In the genomic region with DNA sequence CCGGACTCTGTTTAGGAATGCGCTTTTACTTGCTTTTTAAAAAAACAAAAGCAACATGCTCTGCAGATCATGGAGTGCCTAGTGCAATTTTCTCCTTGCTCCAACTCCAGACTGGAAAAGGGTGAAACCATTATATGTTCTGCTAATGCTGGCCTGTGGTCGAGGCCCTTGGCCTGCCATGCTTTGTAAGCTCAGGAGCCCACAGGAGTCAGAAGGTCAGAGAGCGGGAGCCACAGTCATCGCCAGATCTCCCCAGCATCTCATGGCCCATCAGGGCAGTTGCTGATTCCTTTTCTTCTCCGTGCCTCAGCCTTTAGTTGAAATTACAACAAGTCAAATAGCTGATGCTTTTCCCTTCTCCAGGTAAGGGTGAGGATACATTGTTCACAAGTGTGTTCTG, we compare ENCODE assay signal across 21 cellular contexts.
DNase-seq lines count a peak whose midpoint lies in the region; ATAC-seq, FAIRE-seq and TF ChIP-seq lines count a peak whose summit lies in the region.
"Had no signal": no experiment of that assay in that cellular context is flagged by ENCODE, and none has a peak within 500 bp of the region (broad histone marks: within the 10 kb centered on the region; RNA-seq: fewer than 3 reads in every experiment).

No MANE protein-coding gene starts in this region.

- H3K9me1 ChIP-seq in K562 (ENCODE audit: control insufficient read depth, insufficient read depth, low read length) = no peaks in the 10 kb centered on the region

- H3K4me3 ChIP-seq in K562 (no peak overlapping the region), mesenchymal stem cell (ENCODE audit: insufficient read depth in 1 of 2, low read depth in 1 of 2, low read length in 2 of 2) (no peak overlapping the region), heart right ventricle (no peak overlapping the region), HepG2 (replicated peaks in 1 of 3; ENCODE audit: insufficient read depth in 1 of 3, low read depth in 2 of 3, low read length in 3 of 3) (no peak overlapping the region)
- H3K4me3 ChIP-seq in CD8-positive, alpha-beta memory T cell (ENCODE audit: low read length) = no peak overlapping the region
- H3K4me3 ChIP-seq: GM12878, HAP-1, MG63 had no signal

- no peak overlapping the region for H3K4me3 Mint-ChIP-seq in CD8-positive, alpha-beta memory T cell
- H3K4me3 Mint-ChIP-seq: CD4-positive, alpha-beta memory T cell had no signal

- intact Hi-C loops in K562 (cut with micrococcal nuclease) = loop anchor here (5.0 kb wide), 1 partner anchor 470 kb away; no protein-coding TSS in a partner anchor
- intact Hi-C loops in heart right ventricle (cut with DNase I) = loop anchor here in 3 of 10 donors (10.0 kb wide), 3 partner anchors 53 to 183 kb away; a partner anchor contains a TSS
- intact Hi-C loops in HepG2 (cut with micrococcal nuclease; ENCODE audit: unreplicated experiment) = loop anchor here (10.0 kb wide), 1 partner anchor 303 kb away; a partner anchor contains a TSS

- peak overlapping the region; percentile 58 for H2AFZ ChIP-seq in K562 (ENCODE audit: low read depth, low read length)
- no peak overlapping the region for H2AFZ ChIP-seq in mesenchymal stem cell (ENCODE audit: low read depth, low read length)
- H2AFZ ChIP-seq in HepG2 (ENCODE audit: low read length) = no peak overlapping the region

- TF ChIP-seq POLR2A in K562 (conservative IDR thresholded peaks at IDR 0.05) (no peak), HepG2 (IDR thresholded peaks at IDR 0.05; ENCODE audit: insufficient read depth in 1 of 2, low read depth in 2 of 2, low read length in 2 of 2) (no peak)

- H3K4me2 ChIP-seq in K562 (ENCODE audit: insufficient read depth, low read length) = peak overlapping the region; percentile 33; the same call in 1 of the 2 replicates
- no peak overlapping the region for H3K4me2 ChIP-seq in mesenchymal stem cell (ENCODE audit: low read length, poor library complexity, severe bottlenecking)
- no peak overlapping the region for H3K4me2 ChIP-seq in HepG2 (ENCODE audit: low read depth, low read length)

- no peak overlapping the region for H3K18ac ChIP-seq in mesenchymal stem cell (ENCODE audit: low read depth in 1 of 2, low read length in 2 of 2)

- FAIRE-seq in HTR-8/SVneo (lab: Jason Lieb, UNC) = peak; percentile 49
- FAIRE-seq in K562 (lab: Jason Lieb, UNC) = peak; percentile 75
- no peak for FAIRE-seq in HepG2 (lab: Jason Lieb, UNC)
- FAIRE-seq: GM12878 had no signal

- BruUV-seq in K562 (replicated peaks; lab: Mats Ljungman, UMichigan) = no TSS peak
- BruUV-seq in HepG2 (replicated peaks; lab: Mats Ljungman, UMichigan) = no TSS peak

- H3K79me2 ChIP-seq in K562 (ENCODE audit: control insufficient read depth, insufficient read depth, low read length) = no peaks in the 10 kb centered on the region
- no peaks in the 10 kb centered on the region for H3K79me2 ChIP-seq in HepG2 (ENCODE audit: insufficient read depth, low read length)

- H3K36me3 ChIP-seq in K562 (ENCODE audit: control insufficient read depth, insufficient read depth, low read length) (no peaks in the 10 kb centered on the region), mesenchymal stem cell (ENCODE audit: control insufficient read depth in 1 of 2, insufficient read depth in 2 of 2, low read depth in 1 of 2, low read length in 2 of 2) (peaks cover 7 to 46% of the 10 kb centered on the region in 2 experiments), heart right ventricle (peaks cover 0 to 62% (median 22%) of the 10 kb centered on the region in 9 donors), HepG2 (replicated peaks in 1 of 2; ENCODE audit: control insufficient read depth in 1 of 2, insufficient read depth in 2 of 2, low read length in 2 of 2) (peaks cover 0 to 21% of the 10 kb centered on the region in 2 experiments; a peak in 1 of 5 replicates)
- no peaks in the 10 kb centered on the region for H3K36me3 ChIP-seq in CD8-positive, alpha-beta memory T cell (ENCODE audit: insufficient read depth, low read length)
- H3K36me3 ChIP-seq: HAP-1 had no signal

- TF ChIP-seq RAD21 in K562 (CRISPR knock-in tag; conservative IDR thresholded peaks at IDR 0.05 in 1 of 2, IDR thresholded peaks at IDR 0.05 in 1 of 2) = no peak
- TF ChIP-seq RAD21 in HepG2 (CRISPR knock-in tag; IDR thresholded peaks at IDR 0.05) = no peak

- H4K8ac ChIP-seq in mesenchymal stem cell (ENCODE audit: low read length) = no peak overlapping the region

- H3K4ac ChIP-seq in mesenchymal stem cell (ENCODE audit: low read depth in 1 of 2, low read length in 2 of 2) = no peak overlapping the region

- DNase-seq in EL = peak; percentile 17
- DNase-seq in HTR-8/SVneo (ENCODE audit: insufficient read length, low spot score) = no peak
- peak in 2 of 4 experiments; percentile 26 to 33 for DNase-seq in K562 (ENCODE audit: extremely low read depth in 1 of 4, low spot score in 3 of 4)
- DNase-seq in mesenchymal stem cell = no peak
- DNase-seq in HPDE6-E6E7 (ENCODE audit: extremely low spot score) = no peak
- DNase-seq in heart right ventricle = no peak
- DNase-seq in HepG2 (ENCODE audit: low spot score) = no peak
- no peak for DNase-seq in CD8-positive, alpha-beta memory T cell
- DNase-seq: C1 segment of cervical spinal cord; Caco-2; CD4-positive, alpha-beta memory T cell; GDM1; GOT3; Kasumi-1; MG63; NCI-H2029; NCI-H526 treated with DMSO at 0.1 percent for 48 hours; RPMI8226; SHP77 treated with DMSO at 0.1 percent for 48 hours had no signal

- peak; percentile 78 for ATAC-seq in K562
- ATAC-seq in heart right ventricle = no peak
- ATAC-seq in HepG2 = no peak
- ATAC-seq: GM12878 had no signal

- H3K27ac Mint-ChIP-seq in CD8-positive, alpha-beta memory T cell = peak overlapping the region in 1 of 8 donors; percentile 38
- H3K27ac Mint-ChIP-seq: CD4-positive, alpha-beta memory T cell had no signal

- H3K9ac ChIP-seq in K562 (ENCODE audit: insufficient read depth in 1 of 2, low read depth in 2 of 2, low read length in 2 of 2) (peak overlapping the region in 1 of 2 experiments; percentile 54; a peak in 1 of 4 replicates), mesenchymal stem cell (ENCODE audit: low read length) (no peak overlapping the region), HepG2 (ENCODE audit: insufficient read depth, low read depth, low read length) (no peak overlapping the region)

- H3K4me1 ChIP-seq in K562 (replicated peaks in 1 of 2; ENCODE audit: control insufficient read depth in 2 of 2, insufficient read depth in 2 of 2, low read length in 2 of 2) (peaks cover 6 to 8% of the 10 kb centered on the region in 2 experiments; a peak in 2 of 5 replicates), mesenchymal stem cell (ENCODE audit: control insufficient read depth, insufficient read depth, low read depth, low read length) (peaks cover 2% of the 10 kb centered on the region), heart right ventricle (peaks cover 0 to 29% (median 14%) of the 10 kb centered on the region in 9 donors), HepG2 (ENCODE audit: insufficient read depth, low read length) (peaks cover 12% of the 10 kb centered on the region; the same call in 1 of the 2 replicates)
- H3K4me1 ChIP-seq in CD8-positive, alpha-beta memory T cell (ENCODE audit: insufficient read depth, low read length) = no peaks in the 10 kb centered on the region
- H3K4me1 ChIP-seq: Caco-2 had no signal

- H3K27ac ChIP-seq in K562 (ENCODE audit: extremely low read depth, low read depth, low read length) (no peak overlapping the region), mesenchymal stem cell (ENCODE audit: low read length, poor library complexity, severe bottlenecking) (no peak overlapping the region), heart right ventricle (no peak overlapping the region), HepG2 (ENCODE audit: extremely low read length, insufficient read depth, low read length) (no peak overlapping the region)
- H3K27ac ChIP-seq in CD8-positive, alpha-beta memory T cell (ENCODE audit: low read depth, low read length) = no peak overlapping the region

- in situ Hi-C loops in K562 (cut with MboI) = no loop called here
- in situ Hi-C loops in HepG2 (cut with HindIII; ENCODE audit: extremely low pct_ligation_motif_present, low pct_unique_long_range_greater_than_20kb) = no loop called here

- H3K4me1 Mint-ChIP-seq in CD8-positive, alpha-beta memory T cell = peaks cover 10 to 28% (median 13%) of the 10 kb centered on the region in 3 donors

- H3K14ac ChIP-seq in mesenchymal stem cell (ENCODE audit: low read length in 2 of 2) = no peak overlapping the region

- no peaks in the 10 kb centered on the region for H3K79me1 ChIP-seq in mesenchymal stem cell (replicated peaks; ENCODE audit: low read length, poor library complexity, severe bottlenecking)

- TF ChIP-seq EP300 in K562 (IDR thresholded peaks at IDR 0.05; ENCODE audit: low read length) = no peak
- TF ChIP-seq EP300 in HepG2 (IDR thresholded peaks at IDR 0.05; ENCODE audit: low read depth in 2 of 2, low read length in 2 of 2) = no peak
- no peak for TF ChIP-seq EP300 in HepG2 (CRISPR knock-in tag; IDR thresholded peaks at IDR 0.05; ENCODE audit: borderline replicate concordance)

- H3K36me3 Mint-ChIP-seq in CD8-positive, alpha-beta memory T cell = peaks cover 14 to 38% (median 17%) of the 10 kb centered on the region in 3 donors

- no peaks in the 10 kb centered on the region for H3K27me3 Mint-ChIP-seq in CD8-positive, alpha-beta memory T cell
- H3K27me3 Mint-ChIP-seq: CD4-positive, alpha-beta memory T cell had no signal

- no peak overlapping the region for H3K23ac ChIP-seq in mesenchymal stem cell (ENCODE audit: low read length in 2 of 2)

- no peak overlapping the region for H4K91ac ChIP-seq in mesenchymal stem cell (ENCODE audit: low read length)

- TF ChIP-seq CTCF in K562 (IDR thresholded peaks at IDR 0.05 in 2 of 3, conservative IDR thresholded peaks at IDR 0.05 in 1 of 3; ENCODE audit: insufficient read depth in 2 of 3, low read depth in 1 of 3, low read length in 3 of 3) = no peak
- TF ChIP-seq CTCF in heart right ventricle (IDR thresholded peaks at IDR 0.05) = no peak
- TF ChIP-seq CTCF in HepG2 (CRISPR knock-in tag; IDR thresholded peaks at IDR 0.05) = no peak

- H2BK120ac ChIP-seq in mesenchymal stem cell (ENCODE audit: low read depth, low read length) = no peak overlapping the region

- CTCF ChIA-PET in K562 (lab: Yijun Ruan, JAX; ENCODE audit: low intra/inter-chr PET ratio) = no interaction called here
- CTCF ChIA-PET in HepG2 (lab: Yijun Ruan, JAX; ENCODE audit: low intra/inter-chr PET ratio, low total read pairs) = no interaction called here
- CTCF ChIA-PET in CD8-positive, alpha-beta memory T cell (lab: Charles Lee) = interaction anchor here (1.0 kb wide), 1 partner anchor 61 kb away, joined by 3 read pairs; no protein-coding TSS in a partner anchor

- peak overlapping the region; percentile 65 for H2AK5ac ChIP-seq in mesenchymal stem cell (ENCODE audit: low read length, severe bottlenecking)

- H3K9me3 ChIP-seq in K562 (replicated peaks; ENCODE audit: control insufficient read depth, insufficient read depth, low read depth, low read length) = no peaks in the 10 kb centered on the region
- H3K9me3 ChIP-seq in mesenchymal stem cell (ENCODE audit: control insufficient read depth, low read length) = no peaks in the 10 kb centered on the region
- H3K9me3 ChIP-seq in heart right ventricle = no peaks in the 10 kb centered on the region
- no peaks in the 10 kb centered on the region for H3K9me3 ChIP-seq in HepG2 (ENCODE audit: low read length)
- no peaks in the 10 kb centered on the region for H3K9me3 ChIP-seq in CD8-positive, alpha-beta memory T cell (ENCODE audit: low read length)
- H3K9me3 ChIP-seq: Caco-2, HAP-1, MG63 had no signal

- 39% methylated on average over 6 of the region's 6 CpGs for WGBS in K562 (ENCODE audit: insufficient coverage, low coverage, missing lambda C conversion rate)
- 86% methylated on average over 5 of the region's 6 CpGs for WGBS in mesenchymal stem cell
- WGBS in heart right ventricle, 2 donors = 95 to 97% methylated on average over 6 of the region's 6 CpGs
- WGBS in HepG2 (ENCODE audit: low lambda C conversion rate) = 91% methylated on average over 6 of the region's 6 CpGs

- no peaks in the 10 kb centered on the region for H3K9me3 Mint-ChIP-seq in CD8-positive, alpha-beta memory T cell
- H3K9me3 Mint-ChIP-seq: CD4-positive, alpha-beta memory T cell had no signal

- H2BK15ac ChIP-seq in mesenchymal stem cell (ENCODE audit: low read depth, poor library complexity, severe bottlenecking) = no peak overlapping the region

- H3K27me3 ChIP-seq in K562 (ENCODE audit: control insufficient read depth in 2 of 2, insufficient read depth in 2 of 2, low read length in 2 of 2) (no peaks in the 10 kb centered on the region), mesenchymal stem cell (ENCODE audit: control insufficient read depth in 1 of 2, insufficient read depth in 1 of 2, low read length in 2 of 2) (no peaks in the 10 kb centered on the region), heart right ventricle (no peaks in the 10 kb centered on the region), HepG2 (ENCODE audit: control insufficient read depth in 1 of 2, insufficient read depth in 2 of 2, low read length in 2 of 2) (no peaks in the 10 kb centered on the region)
- H3K27me3 ChIP-seq in CD8-positive, alpha-beta memory T cell (ENCODE audit: insufficient read depth, low read length, poor library complexity, severe bottlenecking) = no peaks in the 10 kb centered on the region
- H3K27me3 ChIP-seq: MG63 had no signal

- H2BK12ac ChIP-seq in mesenchymal stem cell (ENCODE audit: low read length in 2 of 2) = no peak overlapping the region

- H4K20me1 ChIP-seq in K562 (replicated peaks; ENCODE audit: control insufficient read depth, insufficient read depth, low read length) (no peaks in the 10 kb centered on the region), HepG2 (ENCODE audit: insufficient read depth, low read length) (no peaks in the 10 kb centered on the region)

- POLR2A ChIA-PET in K562 (lab: Yijun Ruan, JAX) = no interaction called here
- POLR2A ChIA-PET in HepG2 (lab: Yijun Ruan, JAX) = no interaction called here
- POLR2A ChIA-PET in CD8-positive, alpha-beta memory T cell (lab: Charles Lee) = no interaction called here

- H2BK5ac ChIP-seq in mesenchymal stem cell (ENCODE audit: low read depth, low read length, poor library complexity, severe bottlenecking) = no peak overlapping the region
